Comparison of ENCODE assay signal across 13 cellular contexts in genomic region chr2:206361407-206362045, GRCh38.
DNase-seq lines count a peak whose midpoint lies in the region; ATAC-seq and TF ChIP-seq lines count a peak whose summit lies in the region.
"Had no signal": no experiment of that assay in that cellular context is flagged by ENCODE, and none has a peak within 500 bp of the region (broad histone marks: within the 10 kb centered on the region; RNA-seq: fewer than 3 reads in every experiment).

No MANE protein-coding gene starts in this region.

- peaks cover 2% of the 10 kb centered on the region for H3K36me3 Mint-ChIP-seq in activated CD4-positive, alpha-beta memory T cell treated with anti-CD3 and anti-CD28 coated beads, Interleukin-2, amount 10 ng/mL, durations not matched to agents 7 days and 5 days (ENCODE audit: low read depth)
- H3K36me3 Mint-ChIP-seq: CD8-positive, alpha-beta T cell had no signal

- no peak overlapping the region for H3K4me3 Mint-ChIP-seq in activated CD4-positive, alpha-beta memory T cell treated with anti-CD3 and anti-CD28 coated beads, Interleukin-2, amount 10 ng/mL, durations not matched to agents 7 days and 5 days
- H3K4me3 Mint-ChIP-seq: CD8-positive, alpha-beta T cell; H9; neural crest cell had no signal

- no peak for TF ChIP-seq CTCF in GM13977 (IDR thresholded peaks at IDR 0.05; ENCODE audit: extremely low read depth, insufficient read depth, missing control alignments)

- peaks cover 15% of the 10 kb centered on the region for H3K4me1 Mint-ChIP-seq in activated CD4-positive, alpha-beta memory T cell treated with anti-CD3 and anti-CD28 coated beads, Interleukin-2, amount 10 ng/mL, durations not matched to agents 7 days and 5 days
- H3K4me1 Mint-ChIP-seq: neural crest cell had no signal

- DNase-seq in GM13977 (ENCODE audit: low spot score) = peak; percentile 46
- DNase-seq in activated CD4-positive, alpha-beta memory T cell treated with anti-CD3 and anti-CD28 coated beads, Interleukin-2, amount 10 ng/mL, durations not matched to agents 7 days and 5 days = peak; percentile 21
- DNase-seq in left ventricle myocardium superior = no peak
- DNase-seq in NCI-H187 treated with DMSO at 0.1 percent for 48 hours (lab: John Stamatoyannopoulos, UW) = no peak
- no peak for DNase-seq in medulla oblongata (ENCODE audit: extremely low spot score)
- DNase-seq in HuH-7.5 (ENCODE audit: low spot score) = no peak
- DNase-seq: CD8-positive, alpha-beta T cell; H9; islet precursor cell; NCI-H2081 had no signal

- H3K9me3 Mint-ChIP-seq in activated CD4-positive, alpha-beta memory T cell treated with anti-CD3 and anti-CD28 coated beads, Interleukin-2, amount 10 ng/mL, durations not matched to agents 7 days and 5 days = peaks cover 9% of the 10 kb centered on the region

- CTCF ChIA-PET in activated CD4-positive, alpha-beta memory T cell treated with anti-CD3 and anti-CD28 coated beads, Interleukin-2, amount 10 ng/mL, durations not matched to agents 7 days and 5 days (lab: Charles Lee) = no interaction called here

- no peak overlapping the region for H3K27ac Mint-ChIP-seq in activated CD4-positive, alpha-beta memory T cell treated with anti-CD3 and anti-CD28 coated beads, Interleukin-2, amount 10 ng/mL, durations not matched to agents 7 days and 5 days
- H3K27ac Mint-ChIP-seq: CD8-positive, alpha-beta T cell; H9 had no signal

- ATAC-seq in GM19035 (IDR thresholded peaks at IDR 0.05; ENCODE audit: unreplicated experiment) (peak; percentile 91), HG02973 (IDR thresholded peaks at IDR 0.05; ENCODE audit: unreplicated experiment) (peak; percentile 69), left ventricle myocardium superior (no peak)
- ATAC-seq: CD8-positive, alpha-beta T cell had no signal

- in situ Hi-C loops in GM13977 (cut with MboI; ENCODE audit: low pct_unique_long_range_greater_than_20kb, low sequenced_read_pairs, unreplicated experiment) = no loop called here

- POLR2A ChIA-PET in activated CD4-positive, alpha-beta memory T cell treated with anti-CD3 and anti-CD28 coated beads, Interleukin-2, amount 10 ng/mL, durations not matched to agents 7 days and 5 days (lab: Charles Lee) = no interaction called here

- H3K27me3 Mint-ChIP-seq in activated CD4-positive, alpha-beta memory T cell treated with anti-CD3 and anti-CD28 coated beads, Interleukin-2, amount 10 ng/mL, durations not matched to agents 7 days and 5 days = peaks cover 5% of the 10 kb centered on the region

- intact Hi-C loops in left ventricle myocardium superior (cut with micrococcal nuclease) = no loop called here

Comparison
In these comparisons a context has a peak if more than half of its experiments do, and no peak if none do; other contexts are left out.
1. DNase-seq: peak in GM13977 (single experiment) and activated CD4-positive, alpha-beta memory T cell treated with anti-CD3 and anti-CD28 coated beads, Interleukin-2, amount 10 ng/mL, durations not matched to agents 7 days and 5 days (single experiment); none in left ventricle myocardium superior (single experiment), NCI-H187 treated with DMSO at 0.1 percent for 48 hours (single experiment), medulla oblongata (single experiment) and HuH-7.5 (single experiment).